8 cellular contexts compared by ENCODE assay signal in genomic region chr1:28510350-28511223, GRCh38. TPM values are rescaled to one million over a fixed set of nuclear protein-coding genes. Genes with fewer than 3 reads are reported as not detected.
DNase-seq lines count a peak whose midpoint lies in the region; ATAC-seq and TF ChIP-seq lines count a peak whose summit lies in the region.

No MANE protein-coding gene starts in this region.

- peaks cover 64% of the 10 kb centered on the region for H3K36me3 Mint-ChIP-seq in activated naive CD8-positive, alpha-beta T cell treated with anti-CD3 and anti-CD28 coated beads, Interleukin-2, amount 10 ng/mL, durations not matched to agents 7 days and 5 days

- H3K36me3 ChIP-seq in GM06990 (ENCODE audit: control insufficient read depth, insufficient read depth, low read length) (peaks cover 26% of the 10 kb centered on the region), mesodermal cell (ENCODE audit: control insufficient read depth, insufficient read depth, low read length) (peaks cover 73% of the 10 kb centered on the region)

- DNase-seq in GM06990 (ENCODE audit: extremely low read depth, insufficient read length) (peak; percentile 63), NCI-H82 (lab: John Stamatoyannopoulos, UW) (peak; percentile 87), islet precursor cell (no peak), NCI-H128 (lab: John Stamatoyannopoulos, UW; ENCODE audit: unreplicated experiment) (no peak)
- no peak for DNase-seq in activated naive CD8-positive, alpha-beta T cell treated with anti-CD3 and anti-CD28 coated beads, Interleukin-2, amount 10 ng/mL, durations not matched to agents 7 days and 5 days
- no peak for DNase-seq in effector CD4-positive, alpha-beta T cell

- no peaks in the 10 kb centered on the region for H3K9me3 Mint-ChIP-seq in activated naive CD8-positive, alpha-beta T cell treated with anti-CD3 and anti-CD28 coated beads, Interleukin-2, amount 10 ng/mL, durations not matched to agents 7 days and 5 days

- ATAC-seq in activated naive CD8-positive, alpha-beta T cell treated with anti-CD3 and anti-CD28 coated beads, Interleukin-2, amount 10 ng/mL, durations not matched to agents 7 days and 5 days (ENCODE audit: low read depth): peak; percentile 4
- ATAC-seq in HG02884 (IDR thresholded peaks at IDR 0.05; ENCODE audit: unreplicated experiment): no peak

- POLR2A ChIA-PET in activated naive CD8-positive, alpha-beta T cell treated with anti-CD3 and anti-CD28 coated beads, Interleukin-2, amount 10 ng/mL, durations not matched to agents 7 days and 5 days (lab: Charles Lee): interaction anchor here (0.7 to 8.2 kb wide), 9 partner anchors 8 to 394 kb away, joined by 3 to 104 read pairs (median 3); partner anchors contain the start of genes ATP5IF1, GMEB1 and TRNAU1AP

- peak overlapping the region; percentile 99 for H3K4me3 Mint-ChIP-seq in activated naive CD8-positive, alpha-beta T cell treated with anti-CD3 and anti-CD28 coated beads, Interleukin-2, amount 10 ng/mL, durations not matched to agents 7 days and 5 days

- H3K9me3 ChIP-seq in mesodermal cell (ENCODE audit: control insufficient read depth, low read length): no peaks in the 10 kb centered on the region

- WGBS in mesodermal cell (ENCODE audit: insufficient coverage in 2 of 2), 2 experiments: 87 to 90% methylated on average over 2 to 7 of the region's 8 CpGs

- peak overlapping the region; percentile 99 for H3K27ac Mint-ChIP-seq in activated naive CD8-positive, alpha-beta T cell treated with anti-CD3 and anti-CD28 coated beads, Interleukin-2, amount 10 ng/mL, durations not matched to agents 7 days and 5 days

- H3K4me1 Mint-ChIP-seq in activated naive CD8-positive, alpha-beta T cell treated with anti-CD3 and anti-CD28 coated beads, Interleukin-2, amount 10 ng/mL, durations not matched to agents 7 days and 5 days: peaks cover 41% of the 10 kb centered on the region

- no peaks in the 10 kb centered on the region for H3K27me3 ChIP-seq in GM06990 (replicated peaks; ENCODE audit: control insufficient read depth, insufficient read depth, low read length)

- H3K27me3 Mint-ChIP-seq in activated naive CD8-positive, alpha-beta T cell treated with anti-CD3 and anti-CD28 coated beads, Interleukin-2, amount 10 ng/mL, durations not matched to agents 7 days and 5 days: no peaks in the 10 kb centered on the region

- peak overlapping the region; percentile 93 for H3K4me3 ChIP-seq in GM06990 (replicated peaks; ENCODE audit: low read depth, low read length)
- peak overlapping the region; percentile 12 for H3K4me3 ChIP-seq in mesodermal cell (ENCODE audit: extremely low read depth, insufficient read depth, low read length, poor library complexity, severe bottlenecking)

- peak overlapping the region; percentile 89 for H3K27ac ChIP-seq in mesodermal cell (ENCODE audit: low read depth, low read length, severe bottlenecking)

- TF ChIP-seq CTCF in GM06990 (IDR thresholded peaks at IDR 0.05; ENCODE audit: insufficient read depth, low read length, poor library complexity, severe bottlenecking): no peak

- H3K4me1 ChIP-seq in mesodermal cell (ENCODE audit: control insufficient read depth, insufficient read depth, low read length, poor library complexity, severe bottlenecking): peaks cover 21% of the 10 kb centered on the region

RNA-seq across cellular contexts. Expression of gene RCC1, which starts 4.7 kb away (rescaled TPM):
- 10 to 100 TPM; 46.2 to 51.7 TPM for total RNA-seq in activated naive CD8-positive, alpha-beta T cell treated with anti-CD3 and anti-CD28 coated beads, Interleukin-2, amount 10 ng/mL, durations not matched to agents 7 days and 5 days
- polyA plus RNA-seq in mesodermal cell (2013, experiment 1 of 2): 42.7 TPM
- 44.9 TPM for polyA plus RNA-seq in mesodermal cell (2013, experiment 2 of 2)

RNA-seq across cellular contexts. Expression of gene TRNAU1AP, which starts 42.3 kb away (rescaled TPM):
- total RNA-seq in activated naive CD8-positive, alpha-beta T cell treated with anti-CD3 and anti-CD28 coated beads, Interleukin-2, amount 10 ng/mL, durations not matched to agents 7 days and 5 days: 10 to 100 TPM; 54.2 to 58.9 TPM
- 33.7 TPM for polyA plus RNA-seq in mesodermal cell (2013, experiment 1 of 2)
- 37.4 TPM for polyA plus RNA-seq in mesodermal cell (2013, experiment 2 of 2)

Comparison
In these comparisons a context has a peak if more than half of its experiments do, and no peak if none do; other contexts are left out.
1. DNase-seq: peak in GM06990 (single experiment) and NCI-H82 (single experiment); none in activated naive CD8-positive, alpha-beta T cell treated with anti-CD3 and anti-CD28 coated beads, Interleukin-2, amount 10 ng/mL, durations not matched to agents 7 days and 5 days (single experiment), islet precursor cell (single experiment), NCI-H128 (single experiment) and effector CD4-positive, alpha-beta T cell (single experiment).